Comparison of ENCODE assay signal across 8 cellular contexts in the genomic region with DNA sequence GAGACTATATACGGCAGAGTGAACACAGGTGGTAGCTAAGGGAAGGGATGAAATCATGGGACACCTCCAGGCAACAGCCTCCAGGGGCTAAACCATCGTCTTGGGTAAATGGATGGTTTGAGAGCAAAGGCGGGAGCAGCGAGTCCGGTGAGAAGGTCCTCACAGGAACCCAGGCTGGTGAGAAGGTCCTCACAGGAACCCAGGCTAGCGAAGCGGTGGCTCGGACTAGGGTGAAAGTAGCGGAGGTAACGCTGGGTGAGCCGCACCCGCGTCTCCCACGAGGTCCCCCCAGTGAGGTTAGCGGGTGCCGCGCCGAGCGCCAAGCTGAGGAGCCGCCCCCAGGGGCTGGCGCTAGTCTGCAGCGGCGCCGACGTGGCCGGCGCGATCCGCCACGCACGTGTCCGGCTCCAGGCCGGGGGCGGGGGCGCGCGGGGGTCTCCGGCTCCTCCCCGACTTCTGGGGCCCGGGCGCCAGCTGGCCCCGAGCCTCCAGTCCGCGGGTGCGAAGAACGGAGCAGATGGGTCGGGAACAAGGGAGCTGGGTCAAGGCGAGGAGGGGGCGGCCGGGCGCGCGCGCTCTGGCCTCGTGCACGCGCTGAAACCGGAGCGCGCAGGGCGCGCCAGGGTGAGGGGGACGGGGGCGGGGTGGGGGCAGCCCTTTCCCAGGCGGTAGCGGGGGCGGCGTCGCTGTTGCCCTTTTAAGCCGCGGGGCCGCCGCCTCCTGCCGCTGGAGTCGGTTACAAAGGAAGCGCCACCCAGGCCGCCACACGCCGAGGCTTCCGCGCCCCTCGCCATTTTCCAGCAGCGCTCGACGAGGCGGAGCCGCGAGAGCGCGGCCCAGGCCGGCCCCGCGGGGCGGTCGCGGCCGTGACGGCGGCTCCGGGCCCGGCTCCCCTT. TPM values are rescaled to one million over a fixed set of nuclear protein-coding genes. Genes with fewer than 3 reads are reported as not detected.
DNase-seq lines count a peak whose midpoint lies in the region; ATAC-seq and TF ChIP-seq lines count a peak whose summit lies in the region.

Gene UBE2Q2, plus strand, starts transcription at position 726 of the 896 bp plus-strand sequence. CDS start 220 bp downstream, outside the sequence.

- DNase-seq in NCI-H748 treated with DMSO at 0.1 percent for 48 hours (lab: John Stamatoyannopoulos, UW) (peak; percentile 12), lung microvascular endothelial cell (ENCODE audit: low read depth in 2 of 2) (peak; percentile 77 to 80)
- DNase-seq in activated CD8-positive, alpha-beta memory T cell treated with anti-CD3 and anti-CD28 coated beads for 1 hour (ENCODE audit: extremely low read depth in 1 of 2, low read depth in 1 of 2) = peak; percentile 40 to 54
- DNase-seq in effector CD8-positive, alpha-beta T cell (lab: John Stamatoyannopoulos, UW) = peak; percentile 52
- DNase-seq in stimulated activated CD8-positive, alpha-beta memory T cell treated with anti-CD3 and anti-CD28 coated beads, Interleukin-12 subunit alpha, Interleukin-12 subunit beta, amount 100 ng/mL, for 1 hour (ENCODE audit: low read depth) = peak; percentile 62

- TF ChIP-seq CTCF in 22Rv1 (IDR thresholded peaks at IDR 0.05) = no peak

- peak within 1 kb of the TSS; percentile 73 for H3K27ac ChIP-seq in 22Rv1

- peak; percentile 44 for ATAC-seq in GM18861 (IDR thresholded peaks at IDR 0.05; ENCODE audit: unreplicated experiment)
- peak; percentile 44 for ATAC-seq in HG03159 (IDR thresholded peaks at IDR 0.05; ENCODE audit: unreplicated experiment)

RNA-seq across cellular contexts. Expression of gene UBE2Q2, which starts in this region (rescaled TPM):
- total RNA-seq in lung microvascular endothelial cell = 41.2 and 59.9 TPM in 2 replicates

Comparison
In these comparisons a context has a peak if more than half of its experiments do, and no peak if none do; other contexts are left out.
1. Peak in every context shown above with its lines: DNase-seq, ATAC-seq and H3K27ac ChIP-seq.
2. DNase-seq: peak in every context shown above with its lines; median percentile 78 in lung microvascular endothelial cell; 62 in stimulated activated CD8-positive, alpha-beta memory T cell treated with anti-CD3 and anti-CD28 coated beads, Interleukin-12 subunit alpha, Interleukin-12 subunit beta, amount 100 ng/mL, for 1 hour; 52 in effector CD8-positive, alpha-beta T cell; 47 in activated CD8-positive, alpha-beta memory T cell treated with anti-CD3 and anti-CD28 coated beads for 1 hour; 12 in NCI-H748 treated with DMSO at 0.1 percent for 48 hours.